Comparison of ENCODE assay signal across 8 cellular contexts in genomic region chr17:794876-795275, GRCh38. TPM values are rescaled to one million over a fixed set of nuclear protein-coding genes. Genes with fewer than 3 reads are reported as not detected.
DNase-seq lines count a peak whose midpoint lies in the region; ATAC-seq and TF ChIP-seq lines count a peak whose summit lies in the region.

No MANE protein-coding gene starts in this region.

- TF ChIP-seq CTCF in activated B cell treated with CpG ODN at 0.5 μM for 24 hours (IDR thresholded peaks at IDR 0.05) = no peak

- peak; percentile 95 for DNase-seq in G401 (ENCODE audit: low spot score)
- DNase-seq in NCI-H1105 treated with DMSO at 0.1 percent for 48 hours (lab: John Stamatoyannopoulos, UW) = peak; percentile 58
- DNase-seq in activated B cell treated with CpG ODN at 0.5 μM for 24 hours = no peak
- DNase-seq in left kidney (ENCODE audit: low read depth, low spot score) = peak; percentile 92
- DNase-seq in stimulated activated CD4-positive, alpha-beta T cell treated with anti-CD3 and anti-CD28 coated beads, Interleukin-15, amount 100 ng/mL, for 24 hours = peak; percentile 63

- POLR2A ChIA-PET in activated B cell treated with CpG ODN at 0.5 μM for 24 hours (lab: Charles Lee) = interaction anchor here (1.0 to 1.6 kb wide), 4 partner anchors 13 to 202 kb away, joined by 3 to 6 read pairs (median 4); partner anchors contain the start of genes GLOD4, MRM3 and TIMM22

- in situ Hi-C loops in G401 (cut with HindIII; ENCODE audit: low sequenced_read_pairs) = no loop called here

- H3K9me3 Mint-ChIP-seq in activated B cell treated with CpG ODN at 0.5 μM for 24 hours = no peaks in the 10 kb centered on the region
- H3K9me3 Mint-ChIP-seq in dendritic cell treated with granulocyte-macrophage colony-stimulating factor and Interleukin-4, amounts not matched to agents 40 ng/mL and 50 ng/mL, for 4 days = no peaks in the 10 kb centered on the region

- peaks cover 7% of the 10 kb centered on the region for H3K4me1 Mint-ChIP-seq in activated B cell treated with CpG ODN at 0.5 μM for 24 hours
- H3K4me1 Mint-ChIP-seq in dendritic cell treated with granulocyte-macrophage colony-stimulating factor and Interleukin-4, amounts not matched to agents 40 ng/mL and 50 ng/mL, for 4 days (ENCODE audit: low read depth) = peaks cover 9% of the 10 kb centered on the region

- CTCF ChIA-PET in activated B cell treated with CpG ODN at 0.5 μM for 24 hours (lab: Charles Lee) = interaction anchor here (0.9 to 2.9 kb wide), 4 partner anchors 8 to 261 kb away, joined by 4 to 17 read pairs (median 8); partner anchors contain the start of gene TIMM22

- peak; percentile 58 for ATAC-seq in activated B cell treated with CpG ODN at 0.5 μM for 24 hours (ENCODE audit: low read depth)
- ATAC-seq in HG03025 (IDR thresholded peaks at IDR 0.05; ENCODE audit: low FRiP score, unreplicated experiment) = no peak
- ATAC-seq in HG03571 (IDR thresholded peaks at IDR 0.05; ENCODE audit: unreplicated experiment) = no peak

- H3K36me3 Mint-ChIP-seq in activated B cell treated with CpG ODN at 0.5 μM for 24 hours (ENCODE audit: low read depth) = peaks cover 30% of the 10 kb centered on the region
- peaks cover 36% of the 10 kb centered on the region for H3K36me3 Mint-ChIP-seq in dendritic cell treated with granulocyte-macrophage colony-stimulating factor and Interleukin-4, amounts not matched to agents 40 ng/mL and 50 ng/mL, for 4 days (ENCODE audit: low read depth)

- no peaks in the 10 kb centered on the region for H3K27me3 Mint-ChIP-seq in activated B cell treated with CpG ODN at 0.5 μM for 24 hours
- peaks cover 2% of the 10 kb centered on the region for H3K27me3 Mint-ChIP-seq in dendritic cell treated with granulocyte-macrophage colony-stimulating factor and Interleukin-4, amounts not matched to agents 40 ng/mL and 50 ng/mL, for 4 days

- intact Hi-C loops in activated B cell treated with CpG ODN at 0.5 μM for 24 hours (cut with micrococcal nuclease) = loop anchor here (1.0 kb wide), 4 partner anchors 186 to 261 kb away; no protein-coding TSS in a partner anchor
- intact Hi-C loops in dendritic cell treated with granulocyte-macrophage colony-stimulating factor and Interleukin-4, amounts not matched to agents 40 ng/mL and 50 ng/mL, for 4 days (cut with micrococcal nuclease) = loop anchor here (1.0 kb wide), 1 partner anchor 186 kb away; no protein-coding TSS in a partner anchor

- H3K4me3 Mint-ChIP-seq in activated B cell treated with CpG ODN at 0.5 μM for 24 hours = no peak overlapping the region
- H3K4me3 Mint-ChIP-seq in dendritic cell treated with granulocyte-macrophage colony-stimulating factor and Interleukin-4, amounts not matched to agents 40 ng/mL and 50 ng/mL, for 4 days = peak overlapping the region; percentile 53

- H3K27ac Mint-ChIP-seq in activated B cell treated with CpG ODN at 0.5 μM for 24 hours = no peak overlapping the region
- H3K27ac Mint-ChIP-seq in dendritic cell treated with granulocyte-macrophage colony-stimulating factor and Interleukin-4, amounts not matched to agents 40 ng/mL and 50 ng/mL, for 4 days = no peak overlapping the region

RNA-seq across cellular contexts. Expression of gene MRM3, which starts 12.7 kb away (rescaled TPM):
- 54.1 and 71.0 TPM in 2 replicates for total RNA-seq in G401 (2014; rRNA removed; shearing (Covaris generic))
- total RNA-seq in activated B cell treated with CpG ODN at 0.5 μM for 24 hours = 23.3 and 26.3 TPM in 2 replicates

RNA-seq across cellular contexts. Expression of gene GLOD4, which starts 12.8 kb away (rescaled TPM):
- 87.4 and 182 TPM in 2 replicates for total RNA-seq in G401 (2014; rRNA removed; shearing (Covaris generic))
- total RNA-seq in activated B cell treated with CpG ODN at 0.5 μM for 24 hours = 51.4 and 51.9 TPM in 2 replicates

RNA-seq across cellular contexts. Expression of gene GEMIN4, which starts 42.8 kb away (rescaled TPM):
- 36.1 and 39.9 TPM in 2 replicates for total RNA-seq in G401 (2014; rRNA removed; shearing (Covaris generic))
- 30.5 and 33.3 TPM in 2 replicates for total RNA-seq in activated B cell treated with CpG ODN at 0.5 μM for 24 hours
